ENCODE assay signal across 8 cellular contexts in genomic region chr1:146938927-146939786, GRCh38. TPM values are rescaled to one million over a fixed set of nuclear protein-coding genes. Genes with fewer than 3 reads are reported as not detected.
DNase-seq lines count a peak whose midpoint lies in the region; ATAC-seq and TF ChIP-seq lines count a peak whose summit lies in the region.
"Not testable (repeated sequence)": the region's sequence is repeated elsewhere in the genome, so short reads cannot be mapped to it uniquely, and the experiment has no call there.

No MANE protein-coding gene starts in this region.

- ATAC-seq in GM19452 (IDR thresholded peaks at IDR 0.05; ENCODE audit: unreplicated experiment), result peak; percentile 30
- ATAC-seq in HG03196 (IDR thresholded peaks at IDR 0.05; ENCODE audit: unreplicated experiment), result peak; percentile 25
- peak; percentile 64 for ATAC-seq in lung (ENCODE audit: insufficient read depth, low FRiP score)

- intact Hi-C loops in CD14-positive monocyte (cut with micrococcal nuclease), result not testable (repeated sequence)

- H3K4me1 Mint-ChIP-seq in CD14-positive monocyte, result peaks cover 24% of the 10 kb centered on the region

- DNase-seq in CD14-positive monocyte (ENCODE audit: low spot score); NT2/D1 (ENCODE audit: low read depth, low spot score); epithelial cell of proximal tubule (ENCODE audit: low read depth): not testable (repeated sequence)
- peak; percentile 39 to 54 for DNase-seq in activated T-cell treated with anti-CD3 and anti-CD28 coated beads, Interleukin-2, amount 50 U/mL, for 48 hours
- DNase-seq in lung (ENCODE audit: low spot score), result peak; percentile 36
- DNase-seq in stimulated activated CD4-positive, alpha-beta T cell treated with anti-CD3 and anti-CD28 coated beads, Interleukin-1b, Interleukin-23, amount 100 ng/mL, for 48 hours, result peak; percentile 8

- not testable (repeated sequence) for TF ChIP-seq CTCF in CD14-positive monocyte (IDR thresholded peaks at IDR 0.05); epithelial cell of proximal tubule (conservative IDR thresholded peaks at IDR 0.05; ENCODE audit: low read depth, low read length); lung (IDR thresholded peaks at IDR 0.05; ENCODE audit: control extremely low read depth, extremely low read depth)

- peak overlapping the region; percentile 84 to 92 for H3K27ac ChIP-seq in lung (ENCODE audit: low read depth in 1 of 2, low read length in 1 of 2)

- 5 to 10% methylated on average over 32 to 55 of the region's 55 CpGs for WGBS in lung, 2 donors

- H3K27ac Mint-ChIP-seq in CD14-positive monocyte, result peak overlapping the region in 3 of 7 donors; percentile 35 to 98 (median 95)

- H3K4me3 Mint-ChIP-seq in CD14-positive monocyte, result peak overlapping the region; percentile 90 to 95

- H3K27me3 ChIP-seq in NT2/D1 (ENCODE audit: insufficient read depth, insufficient read length); lung (ENCODE audit: control insufficient read depth, insufficient read depth): not testable (repeated sequence)

- peak overlapping the region; percentile 87 for H3K9ac ChIP-seq in NT2/D1 (ENCODE audit: insufficient read length, low read depth)

- H3K4me3 ChIP-seq in NT2/D1 (ENCODE audit: insufficient read length, low read depth) (peak overlapping the region; percentile 76), epithelial cell of proximal tubule (ENCODE audit: low read depth, low read length) (peak overlapping the region; percentile 67), lung (peak overlapping the region; percentile 73)

- H3K27me3 Mint-ChIP-seq in CD14-positive monocyte (ENCODE audit: low read depth in 3 of 3), result not testable (repeated sequence)

- not testable (repeated sequence) for H3K4me1 ChIP-seq in NT2/D1 (ENCODE audit: insufficient read depth, insufficient read length); lung (ENCODE audit: control insufficient read depth in 2 of 2, insufficient read depth in 2 of 2, low read length in 2 of 2)

- not testable (repeated sequence) for H3K9me3 ChIP-seq in NT2/D1 (ENCODE audit: insufficient read depth, low read length); lung (ENCODE audit: control insufficient read depth in 2 of 2, insufficient read depth in 1 of 2, low read length in 1 of 2)

- not testable (repeated sequence) for H3K9me3 Mint-ChIP-seq in CD14-positive monocyte

- not testable (repeated sequence) for H3K36me3 ChIP-seq in NT2/D1 (ENCODE audit: insufficient read depth, insufficient read length, low read length); lung (ENCODE audit: control insufficient read depth in 2 of 2, insufficient read depth in 2 of 2, low read length in 2 of 2)

- not testable (repeated sequence) for H3K36me3 Mint-ChIP-seq in CD14-positive monocyte

RNA-seq across cellular contexts. Expression of gene NBPF12, which starts 1.0 kb away (rescaled TPM):
- polyA plus RNA-seq in CD14-positive monocyte (under 1 TPM; 0.40 to 0.68 TPM), lung (1 to 10 TPM; 6.1 to 6.9 TPM)
- total RNA-seq in epithelial cell of proximal tubule (3.2 and 4.2 TPM in 2 replicates), lung (10 to 100 TPM in 1 of 2 donors, 1 to 10 TPM in 1; 9.8 to 17.0 TPM)
